13 cellular contexts compared by ENCODE assay signal in the genomic region with DNA sequence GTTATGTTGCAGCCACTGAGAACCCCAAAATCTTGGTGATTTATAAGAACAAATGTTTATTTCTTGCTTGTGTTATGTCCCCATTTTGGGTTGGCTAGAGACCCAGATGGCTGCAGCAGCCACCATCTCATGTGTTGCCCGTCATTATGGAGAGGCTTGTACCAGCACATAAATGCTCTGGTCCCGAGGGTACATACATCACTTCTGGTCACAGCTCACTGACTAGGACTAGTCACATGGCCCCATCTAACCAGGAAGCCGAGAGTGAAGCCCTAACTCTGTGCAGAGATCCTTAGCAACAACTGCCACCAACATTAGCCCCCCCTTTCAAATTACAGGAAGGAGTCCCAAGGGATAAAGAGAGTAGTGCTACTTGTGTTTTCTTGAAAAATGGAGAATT. TPM values are rescaled to one million over a fixed set of nuclear protein-coding genes. Genes with fewer than 3 reads are reported as not detected.
DNase-seq lines count a peak whose midpoint lies in the region; ATAC-seq and TF ChIP-seq lines count a peak whose summit lies in the region.
"Had no signal": no experiment of that assay in that cellular context is flagged by ENCODE, and none has a peak within 500 bp of the region (broad histone marks: within the 10 kb centered on the region; RNA-seq: fewer than 3 reads in every experiment).

No MANE protein-coding gene starts in this region.

- TF ChIP-seq CTCF in GM10266 (IDR thresholded peaks at IDR 0.05; ENCODE audit: control insufficient read depth, insufficient read depth, low read depth, missing control alignments) (no peak), VCaP (conservative IDR thresholded peaks at IDR 0.05) (no peak)

- no peak overlapping the region for H3K27ac Mint-ChIP-seq in activated CD4-positive, alpha-beta T cell treated with anti-CD3 and anti-CD28 coated beads, Interleukin-2, amount 10 ng/mL, durations not matched to agents 7 days and 5 days

- CTCF ChIA-PET in activated CD4-positive, alpha-beta T cell treated with anti-CD3 and anti-CD28 coated beads, Interleukin-2, amount 10 ng/mL, durations not matched to agents 7 days and 5 days (lab: Charles Lee): no interaction called here

- peaks cover 2% of the 10 kb centered on the region for H3K36me3 Mint-ChIP-seq in activated CD4-positive, alpha-beta T cell treated with anti-CD3 and anti-CD28 coated beads, Interleukin-2, amount 10 ng/mL, durations not matched to agents 7 days and 5 days (ENCODE audit: low read depth)

- H3K4me1 Mint-ChIP-seq in activated CD4-positive, alpha-beta T cell treated with anti-CD3 and anti-CD28 coated beads, Interleukin-2, amount 10 ng/mL, durations not matched to agents 7 days and 5 days: peaks cover 11% of the 10 kb centered on the region

- H3K4me3 Mint-ChIP-seq in activated CD4-positive, alpha-beta T cell treated with anti-CD3 and anti-CD28 coated beads, Interleukin-2, amount 10 ng/mL, durations not matched to agents 7 days and 5 days: no peak overlapping the region

- POLR2A ChIA-PET in activated CD4-positive, alpha-beta T cell treated with anti-CD3 and anti-CD28 coated beads, Interleukin-2, amount 10 ng/mL, durations not matched to agents 7 days and 5 days (lab: Charles Lee): no interaction called here

- DNase-seq in GM10266 (ENCODE audit: extremely low spot score): peak; percentile 41
- no peak for DNase-seq in mucosa of gallbladder (ENCODE audit: low spot score)
- no peak for DNase-seq in SIG-M5 (lab: John Stamatoyannopoulos, UW)
- DNase-seq in activated CD4-positive, alpha-beta T cell treated with anti-CD3 and anti-CD28 coated beads, Interleukin-2, amount 10 ng/mL, durations not matched to agents 7 days and 5 days: no peak
- DNase-seq: Caco-2, foreskin melanocyte, GM23248, Right ventricle myocardium superior had no signal

- H3K27me3 Mint-ChIP-seq in activated CD4-positive, alpha-beta T cell treated with anti-CD3 and anti-CD28 coated beads, Interleukin-2, amount 10 ng/mL, durations not matched to agents 7 days and 5 days: no peaks in the 10 kb centered on the region

- H3K9me3 Mint-ChIP-seq in activated CD4-positive, alpha-beta T cell treated with anti-CD3 and anti-CD28 coated beads, Interleukin-2, amount 10 ng/mL, durations not matched to agents 7 days and 5 days: no peaks in the 10 kb centered on the region

- H3K27ac ChIP-seq in VCaP: peak overlapping the region; percentile 75
- H3K27ac ChIP-seq: GM23248, thoracic aorta had no signal

- ATAC-seq in GM21381 (IDR thresholded peaks at IDR 0.05; ENCODE audit: unreplicated experiment) (peak; percentile 70), HG03442 (IDR thresholded peaks at IDR 0.05; ENCODE audit: unreplicated experiment) (peak; percentile 85), HG02973 (IDR thresholded peaks at IDR 0.05; ENCODE audit: unreplicated experiment) (no peak)

RNA-seq across cellular contexts. Expression of gene HACD2, which starts 25.5 kb away (rescaled TPM):
- 47.9 TPM for total RNA-seq in mucosa of gallbladder
- total RNA-seq in activated CD4-positive, alpha-beta T cell treated with anti-CD3 and anti-CD28 coated beads, Interleukin-2, amount 10 ng/mL, durations not matched to agents 7 days and 5 days: 10 to 100 TPM; 24.3 to 28.8 TPM
